18 cellular contexts compared by ENCODE assay signal in the genomic region with DNA sequence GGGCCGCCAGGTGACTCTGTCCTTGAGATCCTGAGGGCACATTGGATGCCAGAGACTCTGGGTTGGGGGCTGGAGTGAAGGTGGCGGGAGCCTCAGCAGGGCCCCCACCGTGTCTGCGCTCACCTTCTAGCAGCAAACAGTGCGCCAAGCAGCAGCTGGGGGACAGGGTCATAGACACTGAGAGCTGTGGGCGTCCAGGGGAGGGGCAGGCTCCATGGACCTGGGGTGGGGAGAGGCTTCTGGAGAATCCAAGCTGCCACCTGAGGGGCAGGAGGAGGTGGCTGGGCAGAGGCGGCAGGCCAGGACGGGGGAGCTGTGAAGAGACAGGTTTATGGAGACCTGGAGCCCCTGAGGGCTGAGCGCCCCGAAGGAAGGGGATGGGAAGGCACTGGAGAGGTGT. TPM values are rescaled to one million over a fixed set of nuclear protein-coding genes. Genes with fewer than 3 reads are reported as not detected.
A peak's percentile ranks its signal among the peaks of the same experiment; 100 is the strongest.
DNase-seq lines count a peak whose midpoint lies in the region; ATAC-seq, FAIRE-seq and TF ChIP-seq lines count a peak whose summit lies in the region.
"Had no signal": no experiment of that assay in that cellular context is flagged by ENCODE, and none has a peak within 500 bp of the region (broad histone marks: within the 10 kb centered on the region; RNA-seq: fewer than 3 reads in every experiment).

No MANE protein-coding gene starts in this region.

- in situ Hi-C loops in K562 (cut with MboI): no loop called here

- no peak overlapping the region for H3K4me3 ChIP-seq in K562
- H3K4me3 ChIP-seq: BLaER1 treated with 17β-estradiol and CSF1 and Interleukin-3, amounts not matched to agents 10 nM and 100 nM; GM12878; GM23338 had no signal

- H3K9me3 ChIP-seq in CD4-positive, alpha-beta T cell (ENCODE audit: control insufficient read depth, low read length): no peaks in the 10 kb centered on the region
- H3K9me3 ChIP-seq in K562 (replicated peaks; ENCODE audit: control insufficient read depth, insufficient read depth, low read depth, low read length): no peaks in the 10 kb centered on the region
- H3K9me3 ChIP-seq: BLaER1 treated with 17β-estradiol and CSF1 and Interleukin-3, amounts not matched to agents 10 nM and 100 nM had no signal

- TF ChIP-seq POLR2A in K562 (conservative IDR thresholded peaks at IDR 0.05): no peak

- H4K20me1 ChIP-seq in K562 (replicated peaks; ENCODE audit: control insufficient read depth, insufficient read depth, low read length): peaks cover 23% of the 10 kb centered on the region

- no peaks in the 10 kb centered on the region for H3K9me3 Mint-ChIP-seq in activated T-cell treated with anti-CD3 and anti-CD28 coated beads, Interleukin-2, amount 50 U/mL, for 24 hours
- no peaks in the 10 kb centered on the region for H3K9me3 Mint-ChIP-seq in activated T-cell treated with anti-CD3 and anti-CD28 coated beads, Interleukin-2, amount 50 U/mL, for 4 hours
- H3K9me3 Mint-ChIP-seq in CD4-positive, alpha-beta T cell: no peaks in the 10 kb centered on the region
- no peaks in the 10 kb centered on the region for H3K9me3 Mint-ChIP-seq in neural crest cell
- H3K9me3 Mint-ChIP-seq: GM23338 had no signal

- H2AFZ ChIP-seq in K562 (ENCODE audit: low read depth, low read length): no peak overlapping the region
- H2AFZ ChIP-seq: GM23338 had no signal

- H3K4me1 ChIP-seq in K562 (replicated peaks in 1 of 2; ENCODE audit: control insufficient read depth in 2 of 2, insufficient read depth in 2 of 2, low read length in 2 of 2): peaks cover 15 to 38% of the 10 kb centered on the region in 2 experiments

- peaks cover 84% of the 10 kb centered on the region for H3K36me3 ChIP-seq in K562 (ENCODE audit: control insufficient read depth, insufficient read depth, low read length)

- H3K27ac ChIP-seq in CD4-positive, alpha-beta T cell (ENCODE audit: low read depth, low read length): no peak overlapping the region
- H3K27ac ChIP-seq in K562 (ENCODE audit: extremely low read depth, low read depth, low read length): no peak overlapping the region
- H3K27ac ChIP-seq: BLaER1 treated with 17β-estradiol and CSF1 and Interleukin-3, amounts not matched to agents 10 nM and 100 nM had no signal

- DNase-seq in activated T-cell treated with anti-CD3 and anti-CD28 coated beads, Interleukin-2, amount 50 U/mL, for 24 hours: no peak
- no peak for DNase-seq in activated T-cell treated with anti-CD3 and anti-CD28 coated beads, Interleukin-2, amount 50 U/mL, for 4 hours
- DNase-seq in CD4-positive, alpha-beta T cell: no peak
- no peak for DNase-seq in K562 (ENCODE audit: extremely low read depth in 1 of 4, low spot score in 3 of 4)
- no peak for DNase-seq in neural crest cell (ENCODE audit: low read depth, low spot score)
- DNase-seq: ACHN; Calu3; CD4-positive, CD25-positive, alpha-beta regulatory T cell; DMS79; H7 had no signal

- FAIRE-seq in K562 (lab: Jason Lieb, UNC): no peak
- FAIRE-seq: GM12878 had no signal

- TF ChIP-seq EP300 in K562 (IDR thresholded peaks at IDR 0.05; ENCODE audit: low read length): no peak

- intact Hi-C loops in CD4-positive, alpha-beta T cell (cut with DNase I, micrococcal nuclease): no loop called here
- intact Hi-C loops in K562 (cut with micrococcal nuclease): no loop called here

- BruUV-seq in K562 (replicated peaks; lab: Mats Ljungman, UMichigan): no TSS peak

- peaks cover 19% of the 10 kb centered on the region for H3K9me1 ChIP-seq in K562 (ENCODE audit: control insufficient read depth, insufficient read depth, low read length)

- peak overlapping the region; percentile 68 for H3K27ac Mint-ChIP-seq in activated T-cell treated with anti-CD3 and anti-CD28 coated beads, Interleukin-2, amount 50 U/mL, for 24 hours
- peak overlapping the region; percentile 39 for H3K27ac Mint-ChIP-seq in CD4-positive, alpha-beta T cell
- H3K27ac Mint-ChIP-seq in neural crest cell (ENCODE audit: unreplicated experiment): no peak overlapping the region
- H3K27ac Mint-ChIP-seq: CD4-positive, CD25-positive, alpha-beta regulatory T cell; GM23338 had no signal

- no peak overlapping the region for H3K4me2 ChIP-seq in K562 (ENCODE audit: insufficient read depth, low read length)
- H3K4me2 ChIP-seq: BLaER1 treated with 17β-estradiol and CSF1 and Interleukin-3, amounts not matched to agents 10 nM and 100 nM; GM23338 had no signal

- no peak for TF ChIP-seq CTCF in CD4-positive, alpha-beta T cell (IDR thresholded peaks at IDR 0.05)
- TF ChIP-seq CTCF in K562 (IDR thresholded peaks at IDR 0.05 in 2 of 3, conservative IDR thresholded peaks at IDR 0.05 in 1 of 3; ENCODE audit: insufficient read depth in 2 of 3, low read depth in 1 of 3, low read length in 3 of 3): no peak
- TF ChIP-seq CTCF in neural crest cell (conservative IDR thresholded peaks at IDR 0.05): no peak

- no peak for TF ChIP-seq RAD21 in K562 (CRISPR knock-in tag; conservative IDR thresholded peaks at IDR 0.05 in 1 of 2, IDR thresholded peaks at IDR 0.05 in 1 of 2)

- peaks cover 51% of the 10 kb centered on the region for H3K4me1 Mint-ChIP-seq in activated T-cell treated with anti-CD3 and anti-CD28 coated beads, Interleukin-2, amount 50 U/mL, for 24 hours (ENCODE audit: low read depth)
- peaks cover 40% of the 10 kb centered on the region for H3K4me1 Mint-ChIP-seq in activated T-cell treated with anti-CD3 and anti-CD28 coated beads, Interleukin-2, amount 50 U/mL, for 4 hours (ENCODE audit: low read depth)
- H3K4me1 Mint-ChIP-seq in CD4-positive, alpha-beta T cell (ENCODE audit: low read depth): peaks cover 35% of the 10 kb centered on the region
- H3K4me1 Mint-ChIP-seq in neural crest cell: peaks cover 11% of the 10 kb centered on the region
- H3K4me1 Mint-ChIP-seq: GM23338 had no signal

- peaks cover 82% of the 10 kb centered on the region for H3K36me3 Mint-ChIP-seq in activated T-cell treated with anti-CD3 and anti-CD28 coated beads, Interleukin-2, amount 50 U/mL, for 24 hours (ENCODE audit: low read depth)
- peaks cover 23% of the 10 kb centered on the region for H3K36me3 Mint-ChIP-seq in activated T-cell treated with anti-CD3 and anti-CD28 coated beads, Interleukin-2, amount 50 U/mL, for 4 hours (ENCODE audit: insufficient read depth)
- peaks cover 61% of the 10 kb centered on the region for H3K36me3 Mint-ChIP-seq in CD4-positive, alpha-beta T cell (ENCODE audit: low read depth)
- H3K36me3 Mint-ChIP-seq in neural crest cell (ENCODE audit: low read depth): peaks cover 2% of the 10 kb centered on the region

- WGBS in K562 (ENCODE audit: insufficient coverage, low coverage, missing lambda C conversion rate): 98% methylated on average over 7 of the region's 10 CpGs

- H3K27me3 Mint-ChIP-seq in activated T-cell treated with anti-CD3 and anti-CD28 coated beads, Interleukin-2, amount 50 U/mL, for 24 hours: no peaks in the 10 kb centered on the region
- H3K27me3 Mint-ChIP-seq in activated T-cell treated with anti-CD3 and anti-CD28 coated beads, Interleukin-2, amount 50 U/mL, for 4 hours (ENCODE audit: low read depth): no peaks in the 10 kb centered on the region
- no peaks in the 10 kb centered on the region for H3K27me3 Mint-ChIP-seq in CD4-positive, alpha-beta T cell
- H3K27me3 Mint-ChIP-seq in neural crest cell (ENCODE audit: low read depth): no peaks in the 10 kb centered on the region
- H3K27me3 Mint-ChIP-seq: CD4-positive, CD25-positive, alpha-beta regulatory T cell had no signal

- no peak for ATAC-seq in activated T-cell treated with anti-CD3 and anti-CD28 coated beads, Interleukin-2, amount 50 U/mL, for 4 hours
- ATAC-seq in CD4-positive, alpha-beta T cell (ENCODE audit: poor library complexity): no peak
- no peak for ATAC-seq in K562
- no peak for ATAC-seq in HG02870 (IDR thresholded peaks at IDR 0.05; ENCODE audit: unreplicated experiment)
- ATAC-seq in GM18498 (IDR thresholded peaks at IDR 0.05; ENCODE audit: unreplicated experiment): no peak
- ATAC-seq: GM12878, GM23338 had no signal

- CTCF ChIA-PET in CD4-positive, alpha-beta T cell (lab: Charles Lee): no interaction called here
- CTCF ChIA-PET in K562 (lab: Yijun Ruan, JAX; ENCODE audit: low intra/inter-chr PET ratio): no interaction called here

- no peaks in the 10 kb centered on the region for H3K27me3 ChIP-seq in CD4-positive, alpha-beta T cell (ENCODE audit: control insufficient read depth, insufficient read depth, low read length)
- H3K27me3 ChIP-seq in K562 (ENCODE audit: control insufficient read depth in 2 of 2, insufficient read depth in 2 of 2, low read length in 2 of 2): no peaks in the 10 kb centered on the region
- H3K27me3 ChIP-seq: BLaER1 treated with 17β-estradiol and CSF1 and Interleukin-3, amounts not matched to agents 10 nM and 100 nM had no signal

- H3K79me2 ChIP-seq in K562 (ENCODE audit: control insufficient read depth, insufficient read depth, low read length): peaks cover 70% of the 10 kb centered on the region

- POLR2A ChIA-PET in CD4-positive, alpha-beta T cell (lab: Charles Lee): interaction anchor here (1.7 kb wide), 1 partner anchor 9 kb away, joined by 8 read pairs; the partner anchor contains the start of gene PHRF1
- POLR2A ChIA-PET in K562 (lab: Yijun Ruan, JAX): interaction anchor here (0.7 to 1.2 kb wide), 2 partner anchors 9 to 73 kb away, joined by 3 read pairs; partner anchors contain the start of gene PHRF1

- no peak overlapping the region for H3K9ac ChIP-seq in K562 (ENCODE audit: insufficient read depth in 1 of 2, low read depth in 2 of 2, low read length in 2 of 2)
- H3K9ac ChIP-seq: BLaER1 treated with 17β-estradiol and CSF1 and Interleukin-3, amounts not matched to agents 10 nM and 100 nM had no signal

- H3K4me3 Mint-ChIP-seq in activated T-cell treated with anti-CD3 and anti-CD28 coated beads, Interleukin-2, amount 50 U/mL, for 24 hours: no peak overlapping the region
- no peak overlapping the region for H3K4me3 Mint-ChIP-seq in activated T-cell treated with anti-CD3 and anti-CD28 coated beads, Interleukin-2, amount 50 U/mL, for 4 hours
- no peak overlapping the region for H3K4me3 Mint-ChIP-seq in CD4-positive, alpha-beta T cell
- H3K4me3 Mint-ChIP-seq in neural crest cell: peak overlapping the region; percentile 19
- H3K4me3 Mint-ChIP-seq: CD4-positive, CD25-positive, alpha-beta regulatory T cell; GM23338 had no signal

RNA-seq across cellular contexts. Expression of gene PHRF1, which starts 8.0 kb away (rescaled TPM):
- total RNA-seq in activated T-cell treated with anti-CD3 and anti-CD28 coated beads, Interleukin-2, amount 50 U/mL, for 4 hours: 10 to 100 TPM; 57.7 to 59.2 (median 57.7) TPM
- total RNA-seq in CD4-positive, alpha-beta T cell: 10 to 100 TPM; 37.1 to 37.6 TPM
- total RNA-seq in K562 (2011; cell fraction: chromatin; rRNA removed; ENCODE audit: low replicate concordance): 57.3 and 135 TPM in 2 replicates
- 56.1 and 60.9 TPM in 2 replicates for total RNA-seq in K562 (2011; cell fraction: nucleolus; rRNA removed)
- 48.9 and 51.5 TPM in 2 replicates for total RNA-seq in K562 (2011; cell fraction: nucleoplasm; rRNA removed)
- total RNA-seq in K562 (2014; rRNA removed) (20.4 and 28.6 TPM in 2 replicates), K562 (2014; rRNA removed; fragmentation: Illumina TruSeq; extraction: Trizol) (4.2 and 4.9 TPM in 2 replicates), K562 (2015; rRNA removed; fragmentation: Illumina TruSeq; extraction: Trizol) (17.4 and 19.1 TPM in 2 replicates), K562 (2021) (34.5 and 37.2 TPM in 2 replicates), neural crest cell (52.3 TPM in 2 replicates)
- polyA plus RNA-seq in K562 (2011; rRNA removed) (7.5 and 10.5 TPM in 2 replicates), K562 (2014; fragmentation: Illumina TruSeq; extraction: Trizol) (7.7 and 14.5 TPM in 2 replicates), K562 (2014; fragmentation: Nextera tagmentation; extraction: Ambion mirVana) (under 1 TPM; 0.07 to 0.18 TPM), K562 (2014; rRNA removed) (16.9 and 19.9 TPM in 2 replicates)
- polyA plus RNA-seq in K562 (2011; cell fraction: cytosol; rRNA removed): 7.2 and 14.5 TPM in 2 replicates
- 27.6 and 43.0 TPM in 2 replicates for polyA plus RNA-seq in K562 (2011; cell fraction: nucleus; rRNA removed)
- 12.2 and 16.7 TPM in 2 replicates for polyA plus RNA-seq in K562 (2012)
- 6.1 and 8.0 TPM in 2 replicates for polyA minus RNA-seq in K562 (2011; rRNA and poly(A)+ RNA removed)
- 13.6 and 23.3 TPM in 2 replicates for polyA minus RNA-seq in K562 (2011; cell fraction: cytosol; rRNA and poly(A)+ RNA removed)
- 15.5 and 20.1 TPM in 2 replicates for polyA minus RNA-seq in K562 (2011; cell fraction: nucleus; rRNA and poly(A)+ RNA removed)

RNA-seq across cellular contexts. Expression of gene RASSF7, which starts 23.5 kb away (rescaled TPM):
- total RNA-seq in activated T-cell treated with anti-CD3 and anti-CD28 coated beads, Interleukin-2, amount 50 U/mL, for 4 hours: 10 to 100 TPM; 15.1 to 17.4 (median 16.1) TPM
- 10 to 100 TPM; 14.1 to 15.7 TPM for total RNA-seq in CD4-positive, alpha-beta T cell
- 15.6 and 50.0 TPM in 2 replicates for total RNA-seq in K562 (2011; cell fraction: chromatin; rRNA removed; ENCODE audit: low replicate concordance)
- 73.5 and 76.5 TPM in 2 replicates for total RNA-seq in K562 (2011; cell fraction: nucleolus; rRNA removed)
- 28.3 and 32.9 TPM in 2 replicates for total RNA-seq in K562 (2011; cell fraction: nucleoplasm; rRNA removed)
- 45.2 and 50.3 TPM in 2 replicates for total RNA-seq in K562 (2014; rRNA removed)
- 1.1 and 2.2 TPM in 2 replicates for total RNA-seq in K562 (2014; rRNA removed; fragmentation: Illumina TruSeq; extraction: Trizol)
- 16.2 and 18.6 TPM in 2 replicates for total RNA-seq in K562 (2015; rRNA removed; fragmentation: Illumina TruSeq; extraction: Trizol)
- total RNA-seq in K562 (2021): 30.5 and 31.7 TPM in 2 replicates
- polyA plus RNA-seq in K562 (2011; rRNA removed): 19.8 and 30.3 TPM in 2 replicates
- 43.4 and 94.2 TPM in 2 replicates for polyA plus RNA-seq in K562 (2011; cell fraction: cytosol; rRNA removed)
- 170 and 239 TPM in 2 replicates for polyA plus RNA-seq in K562 (2011; cell fraction: nucleus; rRNA removed)
- polyA plus RNA-seq in K562 (2012): 27.7 and 32.0 TPM in 2 replicates
- polyA plus RNA-seq in K562 (2014; fragmentation: Illumina TruSeq; extraction: Trizol): 3.0 and 17.0 TPM in 2 replicates
- under 1 TPM; 0.41 to 0.92 TPM for polyA plus RNA-seq in K562 (2014; fragmentation: Nextera tagmentation; extraction: Ambion mirVana)
- 44.3 and 52.7 TPM in 2 replicates for polyA plus RNA-seq in K562 (2014; rRNA removed)
- 2.7 and 4.7 TPM in 2 replicates for polyA minus RNA-seq in K562 (2011; rRNA and poly(A)+ RNA removed)
- 10.8 and 13.3 TPM in 2 replicates for polyA minus RNA-seq in K562 (2011; cell fraction: cytosol; rRNA and poly(A)+ RNA removed)
- 18.8 and 21.8 TPM in 2 replicates for polyA minus RNA-seq in K562 (2011; cell fraction: nucleus; rRNA and poly(A)+ RNA removed)
- total RNA-seq in neural crest cell: 7.3 and 7.4 TPM in 2 replicates

RNA-seq across cellular contexts. Expression of gene LMNTD2, which starts 23.7 kb away (rescaled TPM):
- total RNA-seq in activated T-cell treated with anti-CD3 and anti-CD28 coated beads, Interleukin-2, amount 50 U/mL, for 4 hours: 1 to 10 TPM in 2 of 3 donors, under 1 TPM in 1; 0.71 to 1.3 (median 1.1) TPM
- total RNA-seq in CD4-positive, alpha-beta T cell: 10 to 100 TPM in 1 of 2 experiments, 1 to 10 TPM in 1; 8.2 to 10.3 TPM
- total RNA-seq in K562 (2011; cell fraction: chromatin; rRNA removed; ENCODE audit: low replicate concordance): 3.8 and 17.0 TPM in 2 replicates
- total RNA-seq in K562 (2011; cell fraction: nucleolus; rRNA removed): 10.9 and 14.7 TPM in 2 replicates
- 6.7 and 8.2 TPM in 2 replicates for total RNA-seq in K562 (2011; cell fraction: nucleoplasm; rRNA removed)
- 2.0 and 2.9 TPM in 2 replicates for total RNA-seq in K562 (2014; rRNA removed)
- 0.19 TPM in 1 of 2 replicates, not detected in the other for total RNA-seq in K562 (2014; rRNA removed; fragmentation: Illumina TruSeq; extraction: Trizol)
- 0.98 and 1.1 TPM in 2 replicates for total RNA-seq in K562 (2015; rRNA removed; fragmentation: Illumina TruSeq; extraction: Trizol)
- total RNA-seq in K562 (2021): 3.5 and 3.9 TPM in 2 replicates
- polyA plus RNA-seq in K562 (2011; rRNA removed): 1.1 and 2.8 TPM in 2 replicates
- 1.3 and 3.2 TPM in 2 replicates for polyA plus RNA-seq in K562 (2011; cell fraction: cytosol; rRNA removed)
- polyA plus RNA-seq in K562 (2011; cell fraction: nucleus; rRNA removed): 28.7 and 36.1 TPM in 2 replicates
- 3.2 and 9.3 TPM in 2 replicates for polyA plus RNA-seq in K562 (2012)
- polyA plus RNA-seq in K562 (2014; fragmentation: Illumina TruSeq; extraction: Trizol): 0.48 and 0.98 TPM in 2 replicates
- polyA plus RNA-seq in K562 (2014; fragmentation: Nextera tagmentation; extraction: Ambion mirVana): not detected
- polyA plus RNA-seq in K562 (2014; rRNA removed): 1.8 and 4.2 TPM in 2 replicates
- 0.14 and 0.30 TPM in 2 replicates for polyA minus RNA-seq in K562 (2011; rRNA and poly(A)+ RNA removed)
- polyA minus RNA-seq in K562 (2011; cell fraction: cytosol; rRNA and poly(A)+ RNA removed): 1.2 and 1.4 TPM in 2 replicates
- polyA minus RNA-seq in K562 (2011; cell fraction: nucleus; rRNA and poly(A)+ RNA removed): 4.0 and 6.1 TPM in 2 replicates
- total RNA-seq in neural crest cell: 1.8 and 2.2 TPM in 2 replicates

RNA-seq across cellular contexts. Expression of gene IRF7, which starts 31.5 kb away (rescaled TPM):
- 10 to 100 TPM; 16.3 to 26.7 (median 17.7) TPM for total RNA-seq in activated T-cell treated with anti-CD3 and anti-CD28 coated beads, Interleukin-2, amount 50 U/mL, for 4 hours
- total RNA-seq in CD4-positive, alpha-beta T cell: 10 to 100 TPM; 36.5 to 37.7 TPM
- total RNA-seq in K562 (2011; cell fraction: chromatin; rRNA removed; ENCODE audit: low replicate concordance): 3.7 and 21.2 TPM in 2 replicates
- total RNA-seq in K562 (2011; cell fraction: nucleolus; rRNA removed): 23.2 and 27.2 TPM in 2 replicates
- 10.0 and 11.6 TPM in 2 replicates for total RNA-seq in K562 (2011; cell fraction: nucleoplasm; rRNA removed)
- total RNA-seq in K562 (2014; rRNA removed): 3.7 and 8.3 TPM in 2 replicates
- total RNA-seq in K562 (2014; rRNA removed; fragmentation: Illumina TruSeq; extraction: Trizol): 0.29 TPM in 1 of 2 replicates, not detected in the other
- 2.0 and 2.2 TPM in 2 replicates for total RNA-seq in K562 (2015; rRNA removed; fragmentation: Illumina TruSeq; extraction: Trizol)
- total RNA-seq in K562 (2021): 6.5 and 7.6 TPM in 2 replicates
- 1.8 and 3.5 TPM in 2 replicates for polyA plus RNA-seq in K562 (2011; rRNA removed)
- polyA plus RNA-seq in K562 (2011; cell fraction: cytosol; rRNA removed): 2.7 and 6.6 TPM in 2 replicates
- 21.3 and 30.3 TPM in 2 replicates for polyA plus RNA-seq in K562 (2011; cell fraction: nucleus; rRNA removed)
- 4.0 and 11.8 TPM in 2 replicates for polyA plus RNA-seq in K562 (2012)
- 0.64 and 2.2 TPM in 2 replicates for polyA plus RNA-seq in K562 (2014; fragmentation: Illumina TruSeq; extraction: Trizol)
- polyA plus RNA-seq in K562 (2014; fragmentation: Nextera tagmentation; extraction: Ambion mirVana): under 1 TPM; 0.27 to 0.48 TPM
- 3.8 and 7.4 TPM in 2 replicates for polyA plus RNA-seq in K562 (2014; rRNA removed)
- polyA minus RNA-seq in K562 (2011; rRNA and poly(A)+ RNA removed): 0.42 and 0.49 TPM in 2 replicates
- polyA minus RNA-seq in K562 (2011; cell fraction: cytosol; rRNA and poly(A)+ RNA removed): 1.3 and 5.2 TPM in 2 replicates
- 10.6 and 12.6 TPM in 2 replicates for polyA minus RNA-seq in K562 (2011; cell fraction: nucleus; rRNA and poly(A)+ RNA removed)
- 10.2 and 11.4 TPM in 2 replicates for total RNA-seq in neural crest cell
- total RNA-seq: HT1080 had no signal

RNA-seq across cellular contexts. Expression of gene CDHR5, which starts 40.5 kb away (rescaled TPM):
- total RNA-seq in activated T-cell treated with anti-CD3 and anti-CD28 coated beads, Interleukin-2, amount 50 U/mL, for 4 hours: not detected
- total RNA-seq in CD4-positive, alpha-beta T cell: not detected
- not detected in 2 replicates for total RNA-seq in K562 (2011; cell fraction: chromatin; rRNA removed; ENCODE audit: low replicate concordance)
- total RNA-seq in K562 (2011; cell fraction: nucleolus; rRNA removed): not detected in 2 replicates
- total RNA-seq in K562 (2011; cell fraction: nucleoplasm; rRNA removed): not detected in 2 replicates
- total RNA-seq in K562 (2014; rRNA removed): not detected in 2 replicates
- total RNA-seq in K562 (2014; rRNA removed; fragmentation: Illumina TruSeq; extraction: Trizol): not detected in 2 replicates
- total RNA-seq in K562 (2015; rRNA removed; fragmentation: Illumina TruSeq; extraction: Trizol): not detected in 2 replicates
- total RNA-seq in K562 (2021): 0.16 TPM in 1 of 2 replicates, not detected in the other
- not detected in 2 replicates for polyA plus RNA-seq in K562 (2011; rRNA removed)
- not detected in 2 replicates for polyA plus RNA-seq in K562 (2011; cell fraction: cytosol; rRNA removed)
- not detected in 2 replicates for polyA plus RNA-seq in K562 (2011; cell fraction: nucleus; rRNA removed)
- polyA plus RNA-seq in K562 (2012): 0.06 and 0.14 TPM in 2 replicates
- not detected in 2 replicates for polyA plus RNA-seq in K562 (2014; fragmentation: Illumina TruSeq; extraction: Trizol)
- not detected for polyA plus RNA-seq in K562 (2014; fragmentation: Nextera tagmentation; extraction: Ambion mirVana)
- polyA plus RNA-seq in K562 (2014; rRNA removed): not detected in 2 replicates
- not detected in 2 replicates for polyA minus RNA-seq in K562 (2011; rRNA and poly(A)+ RNA removed)
- not detected in 2 replicates for polyA minus RNA-seq in K562 (2011; cell fraction: cytosol; rRNA and poly(A)+ RNA removed)
- polyA minus RNA-seq in K562 (2011; cell fraction: nucleus; rRNA and poly(A)+ RNA removed): not detected in 2 replicates
- total RNA-seq in neural crest cell: not detected in 2 replicates
- total RNA-seq: A172; CD4-positive, CD25-positive, alpha-beta regulatory T cell; G401; GM12878; GM23338; H7; HT1080 had no signal
- polyA plus RNA-seq: CD4-positive, CD25-positive, alpha-beta regulatory T cell; GM23338 had no signal
